Comparison of ENCODE assay signal across 14 cellular contexts in the genomic region with DNA sequence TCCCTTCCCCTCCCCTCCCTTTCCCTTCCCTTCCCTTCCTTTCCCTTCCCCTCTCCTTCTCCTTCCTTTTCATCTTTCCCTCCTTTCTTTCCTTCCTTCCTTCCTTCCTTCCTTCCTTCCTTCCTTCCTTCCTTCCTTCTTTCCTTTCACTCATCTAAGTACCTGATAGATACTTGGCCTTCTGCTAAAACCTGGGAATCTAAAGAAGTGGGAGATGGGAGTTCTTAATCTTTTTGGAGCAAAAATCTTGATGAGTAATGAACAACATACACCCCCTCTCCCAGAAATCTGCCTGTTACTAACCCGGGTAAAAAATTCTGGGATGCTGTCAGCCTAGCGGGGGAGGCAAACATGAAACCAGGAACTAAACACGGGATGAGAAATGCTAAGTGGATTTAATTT.
"Had no signal": no experiment of that assay in that cellular context is flagged by ENCODE, and none has a peak within 500 bp of the region (broad histone marks: within the 10 kb centered on the region; RNA-seq: fewer than 3 reads in every experiment).

No MANE protein-coding gene starts in this region.

- H3K4me1 Mint-ChIP-seq: activated naive CD4-positive, alpha-beta T cell treated with anti-CD3 and anti-CD28 coated beads, Interleukin-2, amount 50 U/mL, for 24 hours; stimulated activated effector memory CD8-positive, alpha-beta T cell treated with anti-CD3 and anti-CD28 coated beads, Interleukin-12 subunit alpha, Interleukin-12 subunit beta, amount 100 ng/mL, for 72 hours had no signal

- DNase-seq: activated CD4-positive, alpha-beta T cell treated with anti-CD3 and anti-CD28 coated beads, Interleukin-2, amount 50 U/mL, for 1 hour; activated T-cell treated with anti-CD3 and anti-CD28 coated beads, Interleukin-2, amount 50 U/mL, for 1 hour; endodermal cell; heart right ventricle; retina; T-helper 17 cell had no signal

- H3K4me3 Mint-ChIP-seq: activated naive CD4-positive, alpha-beta T cell treated with anti-CD3 and anti-CD28 coated beads, Interleukin-2, amount 50 U/mL, for 24 hours; endodermal cell; mesothelial cell of epicardium; neural progenitor cell; stimulated activated effector memory CD8-positive, alpha-beta T cell treated with anti-CD3 and anti-CD28 coated beads, Interleukin-12 subunit alpha, Interleukin-12 subunit beta, amount 100 ng/mL, for 72 hours; T-helper 17 cell; type B pancreatic cell had no signal

- H3K36me3 Mint-ChIP-seq: activated naive CD4-positive, alpha-beta T cell treated with anti-CD3 and anti-CD28 coated beads, Interleukin-2, amount 50 U/mL, for 24 hours; mesothelial cell of epicardium; neural progenitor cell; stimulated activated effector memory CD8-positive, alpha-beta T cell treated with anti-CD3 and anti-CD28 coated beads, Interleukin-12 subunit alpha, Interleukin-12 subunit beta, amount 100 ng/mL, for 72 hours; type B pancreatic cell had no signal

- H3K27me3 Mint-ChIP-seq: type B pancreatic cell had no signal

- H3K27ac Mint-ChIP-seq: activated naive CD4-positive, alpha-beta T cell treated with anti-CD3 and anti-CD28 coated beads, Interleukin-2, amount 50 U/mL, for 24 hours; endodermal cell; mesothelial cell of epicardium; neural progenitor cell; stimulated activated effector memory CD8-positive, alpha-beta T cell treated with anti-CD3 and anti-CD28 coated beads, Interleukin-12 subunit alpha, Interleukin-12 subunit beta, amount 100 ng/mL, for 72 hours; T-helper 17 cell; type B pancreatic cell had no signal

- H3K36me3 ChIP-seq: breast epithelium, heart right ventricle, neural progenitor cell had no signal

- ATAC-seq: heart right ventricle; stimulated activated effector memory CD8-positive, alpha-beta T cell treated with anti-CD3 and anti-CD28 coated beads, Interleukin-12 subunit alpha, Interleukin-12 subunit beta, amount 100 ng/mL, for 72 hours; T-helper 17 cell had no signal

- H3K9me3 Mint-ChIP-seq: activated naive CD4-positive, alpha-beta T cell treated with anti-CD3 and anti-CD28 coated beads, Interleukin-2, amount 50 U/mL, for 24 hours; endodermal cell; mesothelial cell of epicardium; neural progenitor cell; stimulated activated effector memory CD8-positive, alpha-beta T cell treated with anti-CD3 and anti-CD28 coated beads, Interleukin-12 subunit alpha, Interleukin-12 subunit beta, amount 100 ng/mL, for 72 hours; type B pancreatic cell had no signal

- H3K27ac ChIP-seq: breast epithelium, heart right ventricle, neural progenitor cell, parathyroid adenoma had no signal

- H3K9ac ChIP-seq: neural progenitor cell, parathyroid adenoma had no signal

- H3K9me3 ChIP-seq: breast epithelium, heart right ventricle had no signal

- H3K4me3 ChIP-seq: breast epithelium, heart right ventricle, neural progenitor cell, smooth muscle cell had no signal
